ENCODE assay signal across 1 cellular context in genomic region chr9:120711841-120712538, GRCh38.
TF ChIP-seq lines count a peak whose summit lies in the region.

No MANE protein-coding gene starts in this region.

TF ChIP-seq in SK-N-SH, 30 proteins besides CTCF, POLR2A, EP300 and RAD21 (continued from another document):
- TF ChIP-seq REST (IDR thresholded peaks at IDR 0.05; ENCODE audit: low read depth, low read length) (no peak), GATA2 (CRISPR knock-in tag; IDR thresholded peaks at IDR 0.05) (no peak), RFX5 (IDR thresholded peaks at IDR 0.05; ENCODE audit: low read length) (no peak), MXI1 (IDR thresholded peaks at IDR 0.05; ENCODE audit: low read depth, low read length) (no peak), IRF3 (IDR thresholded peaks at IDR 0.05; ENCODE audit: low read depth, low read length) (no peak), EZH2phosphoT487 (IDR thresholded peaks at IDR 0.05; ENCODE audit: borderline replicate concordance, low read depth) (no peak), TEAD4 (IDR thresholded peaks at IDR 0.05; ENCODE audit: borderline replicate concordance, insufficient read depth) (no peak), POLR2AphosphoS5 (IDR thresholded peaks at IDR 0.05; ENCODE audit: low read depth, low read length) (no peak), FOXM1 (IDR thresholded peaks at IDR 0.05; ENCODE audit: low read depth) (no peak), USF2 (IDR thresholded peaks at IDR 0.05; ENCODE audit: borderline replicate concordance, low read depth, low read length) (no peak), GABPA (IDR thresholded peaks at IDR 0.05; ENCODE audit: low read depth) (no peak), USF1 (IDR thresholded peaks at IDR 0.05; ENCODE audit: borderline replicate concordance, low read depth) (no peak), MEF2A (IDR thresholded peaks at IDR 0.05; ENCODE audit: borderline replicate concordance, low read depth) (no peak)
